8 cellular contexts compared by ENCODE assay signal in genomic region chr2:24084386-24085375, GRCh38. TPM values are rescaled to one million over a fixed set of nuclear protein-coding genes. Genes with fewer than 3 reads are reported as not detected.
DNase-seq lines count a peak whose midpoint lies in the region; ATAC-seq and TF ChIP-seq lines count a peak whose summit lies in the region.

A gene with protein sequence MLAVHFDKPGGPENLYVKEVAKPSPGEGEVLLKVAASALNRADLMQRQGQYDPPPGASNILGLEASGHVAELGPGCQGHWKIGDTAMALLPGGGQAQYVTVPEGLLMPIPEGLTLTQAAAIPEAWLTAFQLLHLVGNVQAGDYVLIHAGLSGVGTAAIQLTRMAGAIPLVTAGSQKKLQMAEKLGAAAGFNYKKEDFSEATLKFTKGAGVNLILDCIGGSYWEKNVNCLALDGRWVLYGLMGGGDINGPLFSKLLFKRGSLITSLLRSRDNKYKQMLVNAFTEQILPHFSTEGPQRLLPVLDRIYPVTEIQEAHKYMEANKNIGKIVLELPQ (minus strand): TSS chr2:24084834. CDS start chr2:24084326, 508 bp downstream.

- peaks cover 2% of the 10 kb centered on the region for H4K20me1 ChIP-seq in H9 (ENCODE audit: control insufficient read depth, insufficient read depth, insufficient read length)
- H4K20me1 ChIP-seq in Loucy (ENCODE audit: insufficient read depth, low read length, poor library complexity, severe bottlenecking), result no peaks in the 10 kb centered on the region

- H3K27me3 ChIP-seq in H9 (ENCODE audit: insufficient read depth, low read length), result no peaks in the 10 kb centered on the region
- no peaks in the 10 kb centered on the region for H3K27me3 ChIP-seq in Loucy (ENCODE audit: insufficient read depth, low read length, poor library complexity, severe bottlenecking)

- H3K4ac ChIP-seq in H9 (ENCODE audit: low read depth, low read length), result no peak within 1 kb of the TSS; the same call in 1 of the 2 replicates

- H3K14ac ChIP-seq in H9 (ENCODE audit: insufficient read depth, low read length), result peak within 1 kb of the TSS; percentile 98

- H3K9me2 ChIP-seq in Loucy (replicated peaks; ENCODE audit: low read depth, low read length), result no peaks in the 10 kb centered on the region

- peak; percentile 98 for ATAC-seq in omental fat pad (ENCODE audit: low FRiP score)

- H2BK5ac ChIP-seq in H9 (ENCODE audit: insufficient read length, low read length), result no peak within 1 kb of the TSS

- peaks cover 4% of the 10 kb centered on the region; the same call in 1 of the 2 replicates for H3F3A ChIP-seq in Loucy (ENCODE audit: low read depth)

- peak within 1 kb of the TSS; percentile 98 for H3K18ac ChIP-seq in H9 (ENCODE audit: insufficient read length, low read depth, low read length)

- H2BK120ac ChIP-seq in H9 (ENCODE audit: low read depth, low read length, poor library complexity, severe bottlenecking), result no peak within 1 kb of the TSS

- peak within 1 kb of the TSS; percentile 95 for H3K9ac ChIP-seq in H9 (ENCODE audit: extremely low read depth, insufficient read length, low read length)
- H3K9ac ChIP-seq in Loucy (ENCODE audit: low read depth, low read length, poor library complexity, severe bottlenecking), result peak within 1 kb of the TSS; percentile 96

- H3K4me3 Mint-ChIP-seq in H9, result peak within 1 kb of the TSS; percentile 85 to 93
- H3K4me3 Mint-ChIP-seq in activated naive CD4-positive, alpha-beta T cell treated with anti-CD3 and anti-CD28 coated beads, Interleukin-2, amount 50 U/mL, for 24 hours, result peak within 1 kb of the TSS; percentile 90

- H3K27me3 Mint-ChIP-seq in H9 (ENCODE audit: low read depth), result no peaks in the 10 kb centered on the region
- H3K27me3 Mint-ChIP-seq in activated naive CD4-positive, alpha-beta T cell treated with anti-CD3 and anti-CD28 coated beads, Interleukin-2, amount 50 U/mL, for 24 hours, result no peaks in the 10 kb centered on the region

- H3K56ac ChIP-seq in H9 (ENCODE audit: insufficient read length, low read depth, low read length), result no peak within 1 kb of the TSS

- H3K4me2 ChIP-seq in H9 (ENCODE audit: insufficient read depth, insufficient read length, low read length) (peak within 1 kb of the TSS; percentile 96), Loucy (ENCODE audit: low read depth, low read length, poor library complexity, severe bottlenecking) (peak within 1 kb of the TSS; percentile 93)

- H3K4me1 ChIP-seq in H9 (ENCODE audit: insufficient read depth, low read length) (peaks cover 2% of the 10 kb centered on the region; the same call in 1 of the 2 replicates), Loucy (ENCODE audit: insufficient read depth, low read length, poor library complexity, severe bottlenecking) (peaks cover 17% of the 10 kb centered on the region)

- H3K27ac Mint-ChIP-seq in H9, result peak within 1 kb of the TSS; percentile 97 to 99 (median 99)
- peak within 1 kb of the TSS; percentile 68 for H3K27ac Mint-ChIP-seq in activated naive CD4-positive, alpha-beta T cell treated with anti-CD3 and anti-CD28 coated beads, Interleukin-2, amount 50 U/mL, for 24 hours

- no peak within 1 kb of the TSS for H3K23ac ChIP-seq in H9 (ENCODE audit: insufficient read length, low read depth, low read length)

- no peak within 1 kb of the TSS for H2BK20ac ChIP-seq in H9 (ENCODE audit: low read depth, low read length, poor library complexity, severe bottlenecking)

- H3K79me2 ChIP-seq in H9 (ENCODE audit: insufficient read depth, low read length) (no peaks in the 10 kb centered on the region), Loucy (ENCODE audit: insufficient read depth, low read length) (peaks cover 12% of the 10 kb centered on the region; the same call in 1 of the 2 replicates)

- H3K9me3 ChIP-seq in H9 (ENCODE audit: control insufficient read depth, low read depth, low read length) (no peaks in the 10 kb centered on the region), Loucy (ENCODE audit: insufficient read depth, low read depth, low read length) (no peaks in the 10 kb centered on the region)

- peak within 1 kb of the TSS; percentile 59 for H4K5ac ChIP-seq in H9 (ENCODE audit: insufficient read length, low read depth, low read length)

- peak within 1 kb of the TSS; percentile 75 for H3K4me3 ChIP-seq in Loucy (ENCODE audit: low read length, poor library complexity, severe bottlenecking)

- peaks cover 12 to 30% (median 29%) of the 10 kb centered on the region in 3 experiments for H3K36me3 Mint-ChIP-seq in H9 (ENCODE audit: insufficient read depth in 1 of 3, low read depth in 3 of 3)
- H3K36me3 Mint-ChIP-seq in activated naive CD4-positive, alpha-beta T cell treated with anti-CD3 and anti-CD28 coated beads, Interleukin-2, amount 50 U/mL, for 24 hours, result no peaks in the 10 kb centered on the region

- peak within 1 kb of the TSS; percentile 94 for H2AFZ ChIP-seq in H9 (ENCODE audit: low read length)
- H2AFZ ChIP-seq in Loucy (ENCODE audit: low read length), result peak within 1 kb of the TSS; percentile 86

- no peak within 1 kb of the TSS for H2AK5ac ChIP-seq in H9 (ENCODE audit: insufficient read length, low read length)

- TF ChIP-seq CTCF in H9 (conservative IDR thresholded peaks at IDR 0.05) (peak; percentile 100), Loucy (conservative IDR thresholded peaks at IDR 0.05; ENCODE audit: low read length) (peak; percentile 80), omental fat pad (IDR thresholded peaks at IDR 0.05) (peak in 2 of 3 donors; percentile 79 to 92)

- no peak within 1 kb of the TSS for H4K91ac ChIP-seq in H9 (ENCODE audit: insufficient read length, low read depth, low read length)

- peaks cover 15% of the 10 kb centered on the region for H3K23me2 ChIP-seq in H9 (ENCODE audit: insufficient read length, low read depth, low read length, poor library complexity, severe bottlenecking)

- no peak within 1 kb of the TSS for H4K8ac ChIP-seq in H9 (replicated peaks; ENCODE audit: insufficient read length, low read depth, low read length)

- H3K9me3 Mint-ChIP-seq in H9, result no peaks in the 10 kb centered on the region
- no peaks in the 10 kb centered on the region for H3K9me3 Mint-ChIP-seq in activated naive CD4-positive, alpha-beta T cell treated with anti-CD3 and anti-CD28 coated beads, Interleukin-2, amount 50 U/mL, for 24 hours

- H2BK15ac ChIP-seq in H9 (ENCODE audit: low read depth, low read length), result no peak within 1 kb of the TSS

- no peak within 1 kb of the TSS for H2BK12ac ChIP-seq in H9 (ENCODE audit: insufficient read length, low read depth, low read length)

- no CpG with 5 or more reads among the region's 50 CpGs for WGBS in H9 (ENCODE audit: extremely low coverage, insufficient read length, low lambda C conversion rate)

- no peaks in the 10 kb centered on the region for H3K79me1 ChIP-seq in H9 (ENCODE audit: insufficient read depth, low read depth, low read length, poor library complexity, severe bottlenecking)

- DNase-seq in GM04503 (ENCODE audit: low read depth) (peak; percentile 54), H9 (peak; percentile 96), SK-MEL-5 (ENCODE audit: low read depth, low spot score) (peak; percentile 90), glomerular endothelial cell (ENCODE audit: extremely low read depth, low read depth, low spot score) (no peak), omental fat pad (ENCODE audit: low spot score) (peak; percentile 70)

- H3K27ac ChIP-seq in H9 (ENCODE audit: insufficient read length, low read depth, low read length) (peak within 1 kb of the TSS; percentile 87), temporal lobe (ENCODE audit: low read depth, low read length) (peak within 1 kb of the TSS; percentile 44)

- no peak within 1 kb of the TSS for H3T11ph ChIP-seq in H9 (ENCODE audit: low read length)

- peaks cover 14 to 19% of the 10 kb centered on the region in 2 experiments for H3K4me1 Mint-ChIP-seq in H9
- peaks cover 11% of the 10 kb centered on the region for H3K4me1 Mint-ChIP-seq in activated naive CD4-positive, alpha-beta T cell treated with anti-CD3 and anti-CD28 coated beads, Interleukin-2, amount 50 U/mL, for 24 hours

- no peaks in the 10 kb centered on the region for H3K36me3 ChIP-seq in Loucy (ENCODE audit: insufficient read depth, low read length)

- in situ Hi-C loops in SK-MEL-5 (cut with HindIII; ENCODE audit: low pct_unique_long_range_greater_than_20kb, low sequenced_read_pairs), result no loop called here

RNA-seq across cellular contexts. Expression of the gene that starts here (rescaled TPM):
- 45.7 and 48.1 TPM in 2 replicates for total RNA-seq in H9 (2021)
- total RNA-seq in SK-MEL-5 (2014; rRNA removed; shearing (Covaris generic)), result 16.6 and 20.9 TPM in 2 replicates
- 16.7 and 28.5 TPM in 2 replicates for polyA plus RNA-seq in SK-MEL-5 (2015; cell fraction: cytosol; rRNA removed)
- polyA plus RNA-seq in SK-MEL-5 (2015; cell fraction: nucleus; rRNA removed), result 65.5 and 95.8 TPM in 2 replicates
- 80.3 and 133 TPM in 2 replicates for total RNA-seq in glomerular endothelial cell
- total RNA-seq in omental fat pad, result 10 to 100 TPM; 11.3 to 44.9 (median 17.2) TPM
- 17.7 TPM for total RNA-seq in temporal lobe
